Comparison of ENCODE assay signal across 19 cellular contexts in genomic region chr5:171067540-171068130, GRCh38.
DNase-seq lines count a peak whose midpoint lies in the region; ATAC-seq, FAIRE-seq and TF ChIP-seq lines count a peak whose summit lies in the region.
"Had no signal": no experiment of that assay in that cellular context is flagged by ENCODE, and none has a peak within 500 bp of the region (broad histone marks: within the 10 kb centered on the region; RNA-seq: fewer than 3 reads in every experiment).

No MANE protein-coding gene starts in this region.

- FAIRE-seq in A549 (lab: Jason Lieb, UNC) (no peak), K562 (lab: Jason Lieb, UNC) (no peak)
- FAIRE-seq: GM12892, H1 had no signal

- POLR2A ChIA-PET in A549 (lab: Yijun Ruan, JAX) = no interaction called here
- POLR2A ChIA-PET in HCT116 (lab: Charles Lee) = no interaction called here
- POLR2A ChIA-PET in K562 (lab: Yijun Ruan, JAX) = no interaction called here

- no peaks in the 10 kb centered on the region for H3K9me2 ChIP-seq in HCT116 (ENCODE audit: insufficient read depth)

- intact Hi-C loops in HCT116 (cut with micrococcal nuclease) (no loop called here), K562 (cut with micrococcal nuclease) (no loop called here)

- H3K4me3 ChIP-seq in A549 = no peak overlapping the region
- no peak overlapping the region for H3K4me3 ChIP-seq in HCT116 (replicated peaks in 1 of 2; ENCODE audit: low read depth in 1 of 2, low read length in 2 of 2)
- no peak overlapping the region for H3K4me3 ChIP-seq in K562
- no peak overlapping the region for H3K4me3 ChIP-seq in gastroesophageal sphincter

- no TSS peak for BruUV-seq in HCT116 (replicated peaks; lab: Mats Ljungman, UMichigan)
- BruUV-seq in K562 (replicated peaks; lab: Mats Ljungman, UMichigan) = no TSS peak

- no peaks in the 10 kb centered on the region for H3K9me1 ChIP-seq in K562 (ENCODE audit: control insufficient read depth, insufficient read depth, low read length)

- CTCF ChIA-PET in A549 (lab: Yijun Ruan, JAX) (interaction anchor here (0.7 kb wide), 1 partner anchor 47 kb away, joined by 3 read pairs; no protein-coding TSS in a partner anchor), HCT116 (lab: Charles Lee) (no interaction called here), K562 (lab: Yijun Ruan, JAX; ENCODE audit: low intra/inter-chr PET ratio) (no interaction called here)

- DNase-seq in A549 (ENCODE audit: low read depth in 1 of 2, low spot score in 1 of 2) (no peak), HCT116 (ENCODE audit: low read depth, low spot score) (no peak), OCI-M1 (lab: John Stamatoyannopoulos, UW) (peak; percentile 4), K562 (ENCODE audit: extremely low read depth in 1 of 4, low spot score in 3 of 4) (no peak), T-helper 2 cell (no peak), NCI-H1694 treated with DMSO at 0.1 percent for 48 hours (lab: John Stamatoyannopoulos, UW) (no peak)
- no peak for DNase-seq in stimulated activated CD4-positive, alpha-beta T cell treated with anti-CD3 and anti-CD28 coated beads, Interleukin-4, amount 100 ng/mL, for 1 hour
- DNase-seq: 8988T; C1 segment of cervical spinal cord; Calu3; CD4-positive, alpha-beta memory T cell; COR-L47; DMS53; DMS79 treated with DMSO at 0.1 percent for 48 hours; GF-D8; H7 had no signal

- H4K20me1 ChIP-seq in HCT116 (ENCODE audit: insufficient read depth) = no peaks in the 10 kb centered on the region
- no peaks in the 10 kb centered on the region for H4K20me1 ChIP-seq in K562 (replicated peaks; ENCODE audit: control insufficient read depth, insufficient read depth, low read length)

- no peak overlapping the region for H3K27ac ChIP-seq in A549
- no peak overlapping the region for H3K27ac ChIP-seq in HCT116 (ENCODE audit: low read depth, low read length)
- H3K27ac ChIP-seq in K562 (ENCODE audit: extremely low read depth, low read depth, low read length) = no peak overlapping the region
- no peak overlapping the region for H3K27ac ChIP-seq in gastroesophageal sphincter

- no peaks in the 10 kb centered on the region for H3K79me2 ChIP-seq in HCT116 (ENCODE audit: insufficient read depth, low read length)
- H3K79me2 ChIP-seq in K562 (ENCODE audit: control insufficient read depth, insufficient read depth, low read length) = no peaks in the 10 kb centered on the region

- H3K4me1 ChIP-seq in A549 = no peaks in the 10 kb centered on the region
- no peaks in the 10 kb centered on the region for H3K4me1 ChIP-seq in HCT116 (ENCODE audit: control insufficient read depth in 1 of 2, insufficient read depth in 2 of 2, low read length in 2 of 2)
- no peaks in the 10 kb centered on the region for H3K4me1 ChIP-seq in K562 (replicated peaks in 1 of 2; ENCODE audit: control insufficient read depth in 2 of 2, insufficient read depth in 2 of 2, low read length in 2 of 2)
- no peaks in the 10 kb centered on the region for H3K4me1 ChIP-seq in gastroesophageal sphincter

- H3K27me3 ChIP-seq in HCT116 (ENCODE audit: insufficient read depth, low read length) (no peaks in the 10 kb centered on the region), K562 (ENCODE audit: control insufficient read depth in 2 of 2, insufficient read depth in 2 of 2, low read length in 2 of 2) (no peaks in the 10 kb centered on the region), gastroesophageal sphincter (no peaks in the 10 kb centered on the region)

- no peak overlapping the region for H3K4me2 ChIP-seq in A549
- no peak overlapping the region for H3K4me2 ChIP-seq in HCT116 (ENCODE audit: low read length)
- no peak overlapping the region for H3K4me2 ChIP-seq in K562 (ENCODE audit: insufficient read depth, low read length)

- TF ChIP-seq POLR2A in A549 (IDR thresholded peaks at IDR 0.05; ENCODE audit: low read length) (no peak), HCT116 (IDR thresholded peaks at IDR 0.05; ENCODE audit: borderline replicate concordance, extremely low read depth, insufficient read depth, insufficient read length) (no peak), K562 (conservative IDR thresholded peaks at IDR 0.05) (no peak), gastroesophageal sphincter (IDR thresholded peaks at IDR 0.05) (no peak)

- RAD21 ChIA-PET in HCT116 (lab: Charles Lee; ENCODE audit: low non-redundant PET in 1 of 2, low total read pairs in 2 of 2, uncharacterized antibody in 2 of 2, unreplicated experiment in 2 of 2) = no interaction called here

- H2AFZ ChIP-seq in HCT116 (ENCODE audit: low read depth, low read length, poor library complexity, severe bottlenecking) = no peak overlapping the region
- H2AFZ ChIP-seq in K562 (ENCODE audit: low read depth, low read length) = no peak overlapping the region

- WGBS in A549 (ENCODE audit: missing lambda C conversion rate) = 42% methylated on average over 2 of the region's 2 CpGs
- 0% methylated on average over 2 of the region's 2 CpGs for WGBS in K562 (ENCODE audit: insufficient coverage, low coverage, missing lambda C conversion rate)
- 88 to 100% methylated on average over 2 of the region's 2 CpGs for WGBS in gastroesophageal sphincter (ENCODE audit: low coverage in 1 of 2), 2 donors

- H3K9me3 ChIP-seq in A549 (peaks cover 11% of the 10 kb centered on the region; the same call in 1 of the 3 replicates), HCT116 (ENCODE audit: control insufficient read depth in 1 of 2, insufficient read depth in 1 of 2, low read depth in 1 of 2, low read length in 2 of 2) (peaks cover 5% of the 10 kb centered on the region in 2 experiments; a peak in 3 of 4 replicates), K562 (replicated peaks; ENCODE audit: control insufficient read depth, insufficient read depth, low read depth, low read length) (peaks cover 3% of the 10 kb centered on the region; the same call in 1 of the 2 replicates), gastroesophageal sphincter (peaks cover 0 to 55% (median 0%) of the 10 kb centered on the region in 3 donors)

- TF ChIP-seq RAD21 in A549 (conservative IDR thresholded peaks at IDR 0.05 in 1 of 2, IDR thresholded peaks at IDR 0.05 in 1 of 2) = no peak
- TF ChIP-seq RAD21 in HCT116 (IDR thresholded peaks at IDR 0.05; ENCODE audit: low read depth) = no peak
- TF ChIP-seq RAD21 in K562 (CRISPR knock-in tag; conservative IDR thresholded peaks at IDR 0.05 in 1 of 2, IDR thresholded peaks at IDR 0.05 in 1 of 2) = no peak

- H3K36me3 ChIP-seq in HCT116 (ENCODE audit: control insufficient read depth in 1 of 2, insufficient read depth in 2 of 2, low read length in 2 of 2) = no peaks in the 10 kb centered on the region
- H3K36me3 ChIP-seq in K562 (ENCODE audit: control insufficient read depth, insufficient read depth, low read length) = no peaks in the 10 kb centered on the region
- peaks cover 0 to 10% of the 10 kb centered on the region in 2 donors for H3K36me3 ChIP-seq in gastroesophageal sphincter

- ATAC-seq in A549 (no peak), HCT116 (no peak), K562 (no peak), gastroesophageal sphincter (no peak)

- no peak overlapping the region for H3K9ac ChIP-seq in HCT116 (ENCODE audit: low read length)
- H3K9ac ChIP-seq in K562 (ENCODE audit: insufficient read depth in 1 of 2, low read depth in 2 of 2, low read length in 2 of 2) = no peak overlapping the region

- TF ChIP-seq CTCF in A549 (IDR thresholded peaks at IDR 0.05) (no peak), HCT116 (IDR thresholded peaks at IDR 0.05 in 2 of 3, conservative IDR thresholded peaks at IDR 0.05 in 1 of 3; ENCODE audit: borderline replicate concordance in 1 of 3, insufficient read depth in 1 of 3, low read depth in 2 of 3, low read length in 2 of 3) (no peak), K562 (IDR thresholded peaks at IDR 0.05 in 2 of 3, conservative IDR thresholded peaks at IDR 0.05 in 1 of 3; ENCODE audit: insufficient read depth in 2 of 3, low read depth in 1 of 3, low read length in 3 of 3) (no peak), gastroesophageal sphincter (IDR thresholded peaks at IDR 0.05) (no peak)

- in situ Hi-C loops in K562 (cut with MboI) = no loop called here

- TF ChIP-seq EP300 in A549 (IDR thresholded peaks at IDR 0.05) (no peak), K562 (IDR thresholded peaks at IDR 0.05; ENCODE audit: low read length) (no peak), gastroesophageal sphincter (IDR thresholded peaks at IDR 0.05) (no peak)

TF ChIP-seq in A549, 52 proteins besides CTCF, POLR2A, EP300 and RAD21:
- TF ChIP-seq CHD4 (IDR thresholded peaks at IDR 0.05; ENCODE audit: borderline replicate concordance) = no peak
- TF ChIP-seq MAFK (IDR thresholded peaks at IDR 0.05; ENCODE audit: partially characterized antibody) = peak; percentile 73

TF ChIP-seq in HCT116, 20 proteins besides CTCF, POLR2A, EP300 and RAD21 (continues in another document):
- TF ChIP-seq TCF7L2 (IDR thresholded peaks at IDR 0.05; ENCODE audit: borderline replicate concordance, extremely low read depth, insufficient read depth, insufficient read length) (no peak), YY1 (IDR thresholded peaks at IDR 0.05; ENCODE audit: extremely low read depth, insufficient replicate concordance, low read depth, low read length) (no peak)

TF ChIP-seq in K562, 482 proteins besides CTCF, POLR2A, EP300 and RAD21:
- TF ChIP-seq NFE2L1 (tag; IDR thresholded peaks at IDR 0.05; ENCODE audit: borderline replicate concordance, low read depth) (no peak), RBM25 (IDR thresholded peaks at IDR 0.05; ENCODE audit: low read depth, low read length, severe bottlenecking) (no peak), C11orf30 (IDR thresholded peaks at IDR 0.05; ENCODE audit: low read depth) (0 out of 2 replicates have a peak, but pooled peaks have one; percentile 11), CBX5 (IDR thresholded peaks at IDR 0.05; ENCODE audit: borderline replicate concordance, low read depth) (no peak), ZNF316 (IDR thresholded peaks at IDR 0.05) (peak; percentile 34; the same call in 1 of the 2 replicates), ELF2 (CRISPR knock-in tag; IDR thresholded peaks at IDR 0.05) (no peak), RFX1 (IDR thresholded peaks at IDR 0.05) (no peak), ZNF217 (CRISPR knock-in tag; IDR thresholded peaks at IDR 0.05) (no peak)

Comparison
In these comparisons a context has a peak if more than half of its experiments do, and no peak if none do; other contexts are left out.
1. Of the 35 proteins assayed by ChIP-seq in both K562 and A549: peak only in K562: none; only in A549: MAFK; in both: none; in neither: 34.